In the genomic region with DNA sequence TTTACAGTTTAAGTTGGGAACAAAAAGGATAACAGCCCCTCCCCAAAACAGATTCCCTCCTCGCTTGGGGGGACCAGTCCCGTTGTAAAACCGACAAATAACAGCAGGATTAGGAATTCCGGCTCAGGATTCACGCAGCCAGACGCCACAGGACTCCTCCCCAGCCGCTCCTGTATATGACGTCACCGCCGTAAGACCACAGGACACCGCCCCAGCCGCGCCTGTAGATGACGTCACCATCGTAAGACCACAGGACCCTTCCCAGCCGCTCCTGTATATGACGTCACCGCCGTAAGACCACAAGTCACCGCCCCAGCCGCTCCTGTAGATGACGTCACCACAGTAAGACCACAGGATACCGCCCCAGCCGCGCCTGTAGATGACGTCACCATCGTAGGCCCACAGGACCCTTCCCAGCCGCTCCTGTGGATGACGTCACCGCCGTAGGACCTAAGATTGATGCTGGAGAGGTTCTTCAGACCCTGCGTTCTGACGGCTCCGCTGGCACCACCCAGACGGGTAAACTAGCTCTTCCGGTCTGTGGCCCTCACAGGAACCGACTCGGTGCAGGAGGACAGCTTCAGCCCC, we compare ENCODE assay signal across 8 cellular contexts. TPM values are rescaled to one million over a fixed set of nuclear protein-coding genes. Genes with fewer than 3 reads are reported as not detected.
DNase-seq lines count a peak whose midpoint lies in the region; ATAC-seq and TF ChIP-seq lines count a peak whose summit lies in the region.

No MANE protein-coding gene starts in this region.

- H3K4me3 ChIP-seq in OCI-LY3 (ENCODE audit: low read length) (peak overlapping the region; percentile 95), right atrium auricular region (peak overlapping the region; percentile 14 to 35), smooth muscle cell (peak overlapping the region; percentile 38)

- no peaks in the 10 kb centered on the region for H3K9me3 ChIP-seq in OCI-LY3 (ENCODE audit: insufficient read depth, low read length)
- H3K9me3 ChIP-seq in right atrium auricular region = no peaks in the 10 kb centered on the region
- no peaks in the 10 kb centered on the region for H3K9me3 ChIP-seq in smooth muscle cell (replicated peaks; ENCODE audit: low read depth)

- peak overlapping the region; percentile 93 for H3K9ac ChIP-seq in OCI-LY3 (ENCODE audit: low read length)
- H3K9ac ChIP-seq in smooth muscle cell (ENCODE audit: low read depth) = peak overlapping the region; percentile 67

- H3K4me1 ChIP-seq in OCI-LY3 (ENCODE audit: low read length) = peaks cover 36% of the 10 kb centered on the region
- H3K4me1 ChIP-seq in right atrium auricular region = no peaks in the 10 kb centered on the region
- H3K4me1 ChIP-seq in smooth muscle cell (ENCODE audit: low read depth) = no peaks in the 10 kb centered on the region

- peak; percentile 36 for ATAC-seq in HG02678 (IDR thresholded peaks at IDR 0.05; ENCODE audit: unreplicated experiment)
- no peak for ATAC-seq in HG03457 (IDR thresholded peaks at IDR 0.05; ENCODE audit: unreplicated experiment)

- H3F3A ChIP-seq in smooth muscle cell (ENCODE audit: low read depth) = no peaks in the 10 kb centered on the region

- 51% methylated on average over 38 of the region's 38 CpGs for WGBS in smooth muscle cell (ENCODE audit: low lambda C conversion rate)

- no peak for TF ChIP-seq CTCF in OCI-LY3 (IDR thresholded peaks at IDR 0.05; ENCODE audit: low read depth, low read length)
- TF ChIP-seq CTCF in right atrium auricular region (IDR thresholded peaks at IDR 0.05) = no peak
- no peak for TF ChIP-seq CTCF in smooth muscle cell (IDR thresholded peaks at IDR 0.05; ENCODE audit: borderline replicate concordance, insufficient read depth, poor library complexity, severe bottlenecking)

- H3K4me2 ChIP-seq in OCI-LY3 (ENCODE audit: low read length) (peak overlapping the region; percentile 79), smooth muscle cell (peak overlapping the region; percentile 61)

- H3K27me3 ChIP-seq in OCI-LY3 (ENCODE audit: low read depth, low read length) (no peaks in the 10 kb centered on the region), right atrium auricular region (no peaks in the 10 kb centered on the region), smooth muscle cell (ENCODE audit: low read depth) (no peaks in the 10 kb centered on the region)

- H3K36me3 ChIP-seq in OCI-LY3 (replicated peaks; ENCODE audit: low read depth, low read length) = peaks cover 6% of the 10 kb centered on the region
- no peaks in the 10 kb centered on the region for H3K36me3 ChIP-seq in right atrium auricular region
- no peaks in the 10 kb centered on the region for H3K36me3 ChIP-seq in smooth muscle cell (ENCODE audit: low read depth)

- DNase-seq in activated naive CD4-positive, alpha-beta T cell treated with Interleukin-2 at 50 U/mL for 16 hours = peak; percentile 74
- peak; percentile 59 for DNase-seq in right atrium auricular region (ENCODE audit: low spot score)
- no peak for DNase-seq in smooth muscle cell (lab: John Stamatoyannopoulos, UW; ENCODE audit: unreplicated experiment)
- DNase-seq in midbrain (lab: John Stamatoyannopoulos, UW) = no peak
- DNase-seq in epidermal melanocyte (ENCODE audit: insufficient read length, low spot score) = no peak

- H4K20me1 ChIP-seq in OCI-LY3 (ENCODE audit: insufficient read depth, low read length) (no peaks in the 10 kb centered on the region), smooth muscle cell (ENCODE audit: low read depth) (no peaks in the 10 kb centered on the region)

- H2AFZ ChIP-seq in OCI-LY3 (ENCODE audit: low read depth, low read length) (peak overlapping the region; percentile 63; the same call in 1 of the 2 replicates), smooth muscle cell (ENCODE audit: low read depth) (no peak overlapping the region)

- H3K27ac ChIP-seq in OCI-LY3 (ENCODE audit: low read length) (peak overlapping the region; percentile 87), right atrium auricular region (peak overlapping the region in 1 of 2 donors; percentile 10), smooth muscle cell (ENCODE audit: low read depth) (peak overlapping the region; percentile 61)

- peaks cover 5% of the 10 kb centered on the region; the same call in 1 of the 2 replicates for H3K79me2 ChIP-seq in OCI-LY3 (ENCODE audit: low read length)
- H3K79me2 ChIP-seq in smooth muscle cell (ENCODE audit: low read depth) = no peaks in the 10 kb centered on the region

RNA-seq across cellular contexts. Expression of gene FBRSL1, which starts 44.0 kb away (rescaled TPM):
- 10 to 100 TPM; 19.3 to 20.4 TPM for total RNA-seq in right atrium auricular region
- total RNA-seq in smooth muscle cell = 2.3 and 7.9 TPM in 2 replicates
- polyA plus RNA-seq in smooth muscle cell = 17.6 and 31.4 TPM in 2 replicates

Comparison
In these comparisons a context has a peak if more than half of its experiments do, and no peak if none do; other contexts are left out.
1. H3K4me3 ChIP-seq: peak in every context shown above with its lines; median percentile 95 in OCI-LY3; 38 in smooth muscle cell; 24 in right atrium auricular region.
2. DNase-seq: peak in activated naive CD4-positive, alpha-beta T cell treated with Interleukin-2 at 50 U/mL for 16 hours (single experiment) and right atrium auricular region (single experiment); none in smooth muscle cell (single experiment), midbrain (single experiment) and epidermal melanocyte (single experiment).